ENCODE assay signal across 27 cellular contexts in genomic region chr2:51297488-51297887, GRCh38.
A peak's percentile ranks its signal among the peaks of the same experiment; 100 is the strongest.
DNase-seq lines count a peak whose midpoint lies in the region; ATAC-seq, FAIRE-seq and TF ChIP-seq lines count a peak whose summit lies in the region.
"Had no signal": no experiment of that assay in that cellular context is flagged by ENCODE, and none has a peak within 500 bp of the region (broad histone marks: within the 10 kb centered on the region; RNA-seq: fewer than 3 reads in every experiment).

No MANE protein-coding gene starts in this region.

- no peaks in the 10 kb centered on the region for H3K9me1 ChIP-seq in IMR-90 (ENCODE audit: insufficient read depth, low read length)

- POLR2A ChIA-PET in IMR-90 (lab: Charles Lee; ENCODE audit: unreplicated experiment) = no interaction called here
- POLR2A ChIA-PET in H1 (lab: Charles Lee; ENCODE audit: partially characterized antibody) = no interaction called here

- H2AFZ ChIP-seq in IMR-90 (replicated peaks; ENCODE audit: low read length, poor library complexity) = no peak overlapping the region
- H2AFZ ChIP-seq in H1 (ENCODE audit: low read length) = peak overlapping the region; percentile 54; the same call in 1 of the 2 replicates
- H2AFZ ChIP-seq: neural progenitor cell had no signal

- no TSS peak for BruUV-seq in IMR-90 (replicated peaks; lab: Mats Ljungman, UMichigan)

- no peaks in the 10 kb centered on the region; the same call in 1 of the 2 replicates for H3K23me2 ChIP-seq in H1 (ENCODE audit: low read depth, low read length)

- no CpG with 5 or more reads among the region's 1 CpG for WGBS in IMR-90 (ENCODE audit: extremely low coverage in 2 of 2, insufficient read length in 1 of 2), 2 experiments
- WGBS in H1 (ENCODE audit: extremely low coverage in 1 of 2, insufficient coverage in 1 of 2, insufficient read length in 1 of 2, insufficient replicate concordance in 2 of 2, low coverage in 1 of 2, low lambda C conversion rate in 2 of 2, missing lambda C conversion rate in 1 of 2), 2 experiments = 100% methylated on average over 1 of the region's 1 CpG; no CpG with 5 or more reads in 1 of the 2 experiments

- no peaks in the 10 kb centered on the region for H3K27me3 ChIP-seq in IMR-90 (ENCODE audit: control insufficient read depth, insufficient read depth, low read length)
- no peaks in the 10 kb centered on the region for H3K27me3 ChIP-seq in H1 (replicated peaks in 1 of 4; ENCODE audit: control insufficient read depth in 3 of 4, extremely low read depth in 1 of 4, insufficient read depth in 3 of 4, low read length in 3 of 4)
- H3K27me3 ChIP-seq in left lung = no peaks in the 10 kb centered on the region
- H3K27me3 ChIP-seq: neural progenitor cell, transverse colon had no signal

- no peak overlapping the region; the same call in 1 of the 2 replicates for H3K18ac ChIP-seq in IMR-90 (ENCODE audit: low read depth, low read length)
- no peak overlapping the region for H3K18ac ChIP-seq in H1 (ENCODE audit: extremely low read depth, low read length)

- H3K23ac ChIP-seq in IMR-90 (ENCODE audit: low read depth, low read length) = no peak overlapping the region
- H3K23ac ChIP-seq in H1 (ENCODE audit: insufficient read length) = no peak overlapping the region

- H3K79me1 ChIP-seq in IMR-90 (ENCODE audit: low read depth in 1 of 2, low read length in 2 of 2) (no peaks in the 10 kb centered on the region), H1 (ENCODE audit: low read depth, low read length) (no peaks in the 10 kb centered on the region)

- TF ChIP-seq RAD21 in IMR-90 (IDR thresholded peaks at IDR 0.05; ENCODE audit: low read length) = no peak
- no peak for TF ChIP-seq RAD21 in H1 (IDR thresholded peaks at IDR 0.05 in 1 of 2, conservative IDR thresholded peaks at IDR 0.05 in 1 of 2; ENCODE audit: low read depth in 2 of 2, low read length in 2 of 2)

- TF ChIP-seq CTCF in GM12865 (IDR thresholded peaks at IDR 0.05; ENCODE audit: insufficient read depth, low read depth, low read length, missing control alignments) (no peak), IMR-90 (conservative IDR thresholded peaks at IDR 0.05; ENCODE audit: low read depth, low read length) (no peak), H1 (IDR thresholded peaks at IDR 0.05; ENCODE audit: control extremely low read depth in 1 of 3, insufficient read depth in 1 of 3, low read depth in 1 of 3, low read length in 3 of 3) (no peak), left lung (IDR thresholded peaks at IDR 0.05) (no peak)

- TF ChIP-seq POLR2A in H54 (IDR thresholded peaks at IDR 0.05; ENCODE audit: low read depth, low read length) (no peak), IMR-90 (IDR thresholded peaks at IDR 0.05; ENCODE audit: low read depth, low read length) (no peak), H1 (IDR thresholded peaks at IDR 0.05; ENCODE audit: control extremely low read depth in 1 of 2, low read depth in 2 of 2, low read length in 2 of 2) (no peak)

- H2BK20ac ChIP-seq in IMR-90 (ENCODE audit: low read depth, low read length) (no peak overlapping the region), H1 (ENCODE audit: low read length) (no peak overlapping the region)

- H3K4me3 ChIP-seq in GM12865 (ENCODE audit: low read depth, low read length) = no peak overlapping the region
- H3K4me3 ChIP-seq in IMR-90 (ENCODE audit: insufficient read depth, low read depth, low read length) = no peak overlapping the region
- H3K4me3 ChIP-seq in H1 (ENCODE audit: extremely low read depth in 1 of 4, insufficient read depth in 2 of 4, low read depth in 3 of 4, low read length in 4 of 4) = no peak overlapping the region
- H3K4me3 ChIP-seq in left lung = no peak overlapping the region
- H3K4me3 ChIP-seq: A549, neural progenitor cell, transverse colon had no signal

- H3K4ac ChIP-seq in IMR-90 (ENCODE audit: low read depth, low read length) (peak overlapping the region; percentile 2; the same call in 1 of the 2 replicates), H1 (replicated peaks; ENCODE audit: insufficient read length, low read depth, low read length) (no peak overlapping the region)

- H2BK120ac ChIP-seq in IMR-90 (ENCODE audit: low read depth, low read length) (no peak overlapping the region), H1 (replicated peaks; ENCODE audit: low read depth, low read length) (no peak overlapping the region)

- H2BK5ac ChIP-seq in IMR-90 (ENCODE audit: low read depth, low read length, poor library complexity, severe bottlenecking) (no peak overlapping the region), H1 (ENCODE audit: low read depth, low read length) (no peak overlapping the region)

- H3K36me3 ChIP-seq in IMR-90 (ENCODE audit: control insufficient read depth, insufficient read depth, low read length) (no peaks in the 10 kb centered on the region), H1 (ENCODE audit: control insufficient read depth in 2 of 4, insufficient read depth in 4 of 4, low read length in 3 of 4) (no peaks in the 10 kb centered on the region), left lung (no peaks in the 10 kb centered on the region)
- H3K36me3 ChIP-seq: neural progenitor cell, transverse colon had no signal

- H4K8ac ChIP-seq in IMR-90 (ENCODE audit: low read depth in 2 of 2, low read length in 2 of 2) (no peak overlapping the region), H1 (ENCODE audit: extremely low read depth, insufficient read depth, low read length) (no peak overlapping the region)

- FAIRE-seq in H54 (lab: Jason Lieb, UNC) = peak; percentile 11
- no peak for FAIRE-seq in H1 (lab: Jason Lieb, UNC)
- FAIRE-seq: A549, HTR-8/SVneo had no signal

- intact Hi-C loops in IMR-90 (cut with micrococcal nuclease) (no loop called here), left lung (cut with DNase I) (no loop called here)

- CTCF ChIA-PET in IMR-90 (lab: Yijun Ruan, JAX) = no interaction called here
- CTCF ChIA-PET in H1 (lab: Charles Lee; ENCODE audit: partially characterized antibody) = no interaction called here

- TF ChIP-seq EP300 in H1 (IDR thresholded peaks at IDR 0.05; ENCODE audit: borderline replicate concordance in 1 of 2, low read depth in 2 of 2, low read length in 2 of 2) = no peak

- H2AK9ac ChIP-seq in IMR-90 (replicated peaks; ENCODE audit: low read depth, low read length, poor library complexity) = no peak overlapping the region

- dilution Hi-C loops in IMR-90 (cut with HindIII; ENCODE audit: low sequenced_read_pairs, unreplicated experiment) = no loop called here

- H3K27ac ChIP-seq in IMR-90 (ENCODE audit: insufficient read depth, low read length) (no peak overlapping the region), H1 (ENCODE audit: low read depth, low read length) (no peak overlapping the region), left lung (no peak overlapping the region)
- H3K27ac ChIP-seq: A549, KMS-11, neural progenitor cell, RWPE1, transverse colon had no signal

- no peak overlapping the region for H4K91ac ChIP-seq in IMR-90 (ENCODE audit: insufficient read depth, low read depth, low read length)
- H4K91ac ChIP-seq in H1 (replicated peaks; ENCODE audit: insufficient read length, low read length) = no peak overlapping the region

- no peaks in the 10 kb centered on the region for H4K20me1 ChIP-seq in IMR-90 (ENCODE audit: insufficient read depth, low read length)
- no peaks in the 10 kb centered on the region for H4K20me1 ChIP-seq in H1 (replicated peaks in 1 of 2; ENCODE audit: control insufficient read depth in 1 of 2, insufficient read depth in 2 of 2, low read length in 2 of 2)

- H2AK5ac ChIP-seq in IMR-90 (ENCODE audit: low read depth, low read length) (no peak overlapping the region), H1 (ENCODE audit: low read depth, low read length) (no peak overlapping the region)

- H3K4me1 ChIP-seq in IMR-90 (ENCODE audit: control insufficient read depth, insufficient read depth, low read length) (no peaks in the 10 kb centered on the region), H1 (replicated peaks in 1 of 4; ENCODE audit: control insufficient read depth in 3 of 4, insufficient read depth in 4 of 4, low read length in 3 of 4) (peaks cover 0 to 3% (median 0%) of the 10 kb centered on the region in 4 experiments; a peak in 1 of 7 replicates), left lung (no peaks in the 10 kb centered on the region)
- H3K4me1 ChIP-seq: A549, neural progenitor cell, transverse colon had no signal

- H3K9ac ChIP-seq in IMR-90 (ENCODE audit: low read depth, low read length) (no peak overlapping the region), H1 (replicated peaks in 1 of 4; ENCODE audit: extremely low read depth in 1 of 4, low read depth in 3 of 4, low read length in 3 of 4) (no peak overlapping the region)
- H3K9ac ChIP-seq: KMS-11, neural progenitor cell had no signal

- H2BK15ac ChIP-seq in IMR-90 (ENCODE audit: low read depth, low read length) = no peak overlapping the region
- H2BK15ac ChIP-seq in H1 (ENCODE audit: low read length) = no peak overlapping the region

- H3K4me2 ChIP-seq in IMR-90 (ENCODE audit: low read depth, low read length) (no peak overlapping the region), H1 (ENCODE audit: insufficient read depth in 1 of 2, low read depth in 2 of 2, low read length in 2 of 2) (no peak overlapping the region)
- H3K4me2 ChIP-seq: A549, KMS-11, neural progenitor cell had no signal

- H3K9me3 ChIP-seq in IMR-90 (ENCODE audit: control insufficient read depth, insufficient read depth, low read length) (no peaks in the 10 kb centered on the region), H1 (ENCODE audit: insufficient read depth in 2 of 2, low read depth in 1 of 2, low read length in 1 of 2) (no peaks in the 10 kb centered on the region), left lung (peaks cover 0 to 2% of the 10 kb centered on the region in 2 donors)
- H3K9me3 ChIP-seq: transverse colon had no signal

- H3K79me2 ChIP-seq in H1 (ENCODE audit: control insufficient read depth in 1 of 2, insufficient read depth in 2 of 2, low read length in 2 of 2) = no peaks in the 10 kb centered on the region

- H3K56ac ChIP-seq in IMR-90 (ENCODE audit: extremely low read depth, insufficient read depth, low read length) (no peak overlapping the region), H1 (replicated peaks; ENCODE audit: insufficient read length, low read depth, low read length) (no peak overlapping the region)

- H3K14ac ChIP-seq in IMR-90 (replicated peaks; ENCODE audit: low read depth, low read length) (0 out of 2 replicates have a peak overlapping the region, but pooled peaks have one; percentile 55), H1 (ENCODE audit: insufficient read length) (no peak overlapping the region)

- in situ Hi-C loops in IMR-90 (cut with MboI; ENCODE audit: low sequenced_read_pairs) = no loop called here

- no peak overlapping the region for H2BK12ac ChIP-seq in H1 (ENCODE audit: low read depth, low read length)

- H4K5ac ChIP-seq in IMR-90 (ENCODE audit: low read depth, low read length) = no peak overlapping the region
- no peak overlapping the region for H4K5ac ChIP-seq in H1 (ENCODE audit: insufficient read length, low read depth, low read length)

- peak; percentile 0 for DNase-seq in GM12865 (ENCODE audit: low read depth)
- no peak for DNase-seq in H54 (ENCODE audit: insufficient read length, low spot score)
- DNase-seq in IMR-90 = peak; percentile 44
- DNase-seq in H1 (ENCODE audit: low read depth in 1 of 2, low spot score in 2 of 2) = no peak
- DNase-seq in anterior cingulate cortex (lab: John Stamatoyannopoulos, UW) = no peak
- no peak for DNase-seq in activated CD4-positive, alpha-beta T cell treated with anti-CD3 and anti-CD28 coated beads, Interleukin-2, amount 50 U/mL, for 1 hour
- DNase-seq in left lung = no peak
- no peak for DNase-seq in activated naive CD4-positive, alpha-beta T cell treated with anti-CD3 and anti-CD28 coated beads, Interleukin-2, amount 50 U/mL, for 16 hours
- DNase-seq: activated CD4-positive, alpha-beta memory T cell treated with anti-CD3 and anti-CD28 coated beads for 36 hours; activated CD8-positive, alpha-beta memory T cell treated with anti-CD3 and anti-CD28 coated beads, Interleukin-2, amount 50 U/mL, for 48 hours; activated naive CD8-positive, alpha-beta T cell treated with anti-CD3 and anti-CD28 coated beads, Interleukin-2, amount 10 ng/mL, durations not matched to agents 7 days and 5 days; CD8-positive, alpha-beta T cell; DMS 273 treated with DMSO at 0.1 percent for 48 hours; effector CD4-positive, alpha-beta T cell; NCI-H1417 treated with DMSO at 0.1 percent for 48 hours; NCI-H2081; NCI-H345; NCI-H82; right cardiac atrium; T-helper 1 cell; transverse colon had no signal

- ATAC-seq in IMR-90 (ENCODE audit: low read depth) = no peak; the same call in 1 of the 2 replicates
- ATAC-seq in left lung = no peak
- ATAC-seq: A549; activated CD4-positive, CD25-positive, alpha-beta regulatory T cell treated with anti-CD3 and anti-CD28 coated beads, Interleukin-2, amount 50 U/mL, for 24 hours; CD8-positive, alpha-beta T cell; right cardiac atrium had no signal

Comparison
In these comparisons a context has a peak if more than half of its experiments do, and no peak if none do; other contexts are left out.
1. DNase-seq: peak in GM12865 (single experiment) and IMR-90 (single experiment); none in H54 (single experiment), H1 (0 of 2), anterior cingulate cortex (0 of 58), activated CD4-positive, alpha-beta T cell treated with anti-CD3 and anti-CD28 coated beads, Interleukin-2, amount 50 U/mL, for 1 hour (single experiment), left lung (0 of 2) and activated naive CD4-positive, alpha-beta T cell treated with anti-CD3 and anti-CD28 coated beads, Interleukin-2, amount 50 U/mL, for 16 hours (single experiment).